Comparison of ENCODE assay signal across 1 cellular context in genomic region chr15:81888748-81889479, GRCh38.
TF ChIP-seq lines count a peak whose summit lies in the region.

No MANE protein-coding gene starts in this region.

TF ChIP-seq in HEK293, 187 proteins besides CTCF, POLR2A, EP300 and RAD21 (continued from another document and continues in another):
- TF ChIP-seq ELK4 (IDR thresholded peaks at IDR 0.05; ENCODE audit: borderline replicate concordance, low read depth, low read length) (no peak), HOXD13 (CRISPR knock-in tag; IDR thresholded peaks at IDR 0.05; ENCODE audit: borderline replicate concordance) (no peak), ZNF354C (tag by site-specific recombination; IDR thresholded peaks at IDR 0.05; ENCODE audit: borderline replicate concordance, low read depth) (no peak), INSM2 (tag by site-specific recombination; IDR thresholded peaks at IDR 0.05) (peak; percentile 65; the same call in 1 of the 2 replicates), SP2 (tag by site-specific recombination; IDR thresholded peaks at IDR 0.05) (no peak), KLF17 (tag by site-specific recombination; IDR thresholded peaks at IDR 0.05) (no peak), ZNF629 (tag by site-specific recombination; IDR thresholded peaks at IDR 0.05) (peak; percentile 19; the same call in 1 of the 2 replicates), SCRT2 (tag by site-specific recombination; IDR thresholded peaks at IDR 0.05) (peak; percentile 88; the same call in 1 of the 2 replicates), ZNF768 (tag by site-specific recombination; IDR thresholded peaks at IDR 0.05) (no peak), ZNF660 (tag by site-specific recombination; IDR thresholded peaks at IDR 0.05) (no peak; the same call in 1 of the 2 replicates), REST (tag by site-specific recombination; IDR thresholded peaks at IDR 0.05) (no peak), ZNF239 (tag by site-specific recombination; IDR thresholded peaks at IDR 0.05) (no peak), ZNF501 (tag by site-specific recombination; IDR thresholded peaks at IDR 0.05) (0 out of 2 replicates have a peak, but pooled peaks have one; percentile 30), ZNF362 (tag by site-specific recombination; IDR thresholded peaks at IDR 0.05) (peak; percentile 28; the same call in 1 of the 2 replicates), ZSCAN16 (tag by site-specific recombination; IDR thresholded peaks at IDR 0.05) (no peak), ZNF473 (tag by site-specific recombination; IDR thresholded peaks at IDR 0.05) (no peak), KLF7 (tag by site-specific recombination; IDR thresholded peaks at IDR 0.05; ENCODE audit: borderline replicate concordance) (no peak), PRDM4 (tag by site-specific recombination; IDR thresholded peaks at IDR 0.05) (peak; percentile 91), TCF7L2 (IDR thresholded peaks at IDR 0.05; ENCODE audit: borderline replicate concordance, low read depth, low read length) (no peak), BCL6B (tag by site-specific recombination; IDR thresholded peaks at IDR 0.05) (no peak), BCL11B (tag by site-specific recombination; IDR thresholded peaks at IDR 0.05; ENCODE audit: low read depth) (no peak), ZXDB (tag by site-specific recombination; IDR thresholded peaks at IDR 0.05) (no peak), ZNF433 (tag by site-specific recombination; IDR thresholded peaks at IDR 0.05; ENCODE audit: low read depth) (no peak), ZNF184 (tag by site-specific recombination; IDR thresholded peaks at IDR 0.05) (no peak), KLF8 (tag by site-specific recombination; IDR thresholded peaks at IDR 0.05) (no peak), ZNF449 (tag by site-specific recombination; IDR thresholded peaks at IDR 0.05) (peak; percentile 46; the same call in 1 of the 2 replicates), ZNF571 (tag by site-specific recombination; IDR thresholded peaks at IDR 0.05) (no peak), ZNF518A (tag by site-specific recombination; conservative IDR thresholded peaks at IDR 0.05; ENCODE audit: low read depth) (no peak; the same call in 1 of the 2 replicates), OVOL3 (tag by site-specific recombination; IDR thresholded peaks at IDR 0.05) (peak; percentile 87; the same call in 1 of the 2 replicates), HIC1 (tag by site-specific recombination; IDR thresholded peaks at IDR 0.05) (no peak), ZBTB20 (tag by site-specific recombination; IDR thresholded peaks at IDR 0.05) (no peak), REPIN1 (tag by site-specific recombination; IDR thresholded peaks at IDR 0.05; ENCODE audit: low read depth) (no peak), ZSCAN30 (tag by site-specific recombination; IDR thresholded peaks at IDR 0.05) (peak; percentile 65; the same call in 1 of the 2 replicates), ZNF514 (tag by site-specific recombination; IDR thresholded peaks at IDR 0.05) (no peak), ZNF155 (tag by site-specific recombination; IDR thresholded peaks at IDR 0.05) (no peak)
